In the genomic region with DNA sequence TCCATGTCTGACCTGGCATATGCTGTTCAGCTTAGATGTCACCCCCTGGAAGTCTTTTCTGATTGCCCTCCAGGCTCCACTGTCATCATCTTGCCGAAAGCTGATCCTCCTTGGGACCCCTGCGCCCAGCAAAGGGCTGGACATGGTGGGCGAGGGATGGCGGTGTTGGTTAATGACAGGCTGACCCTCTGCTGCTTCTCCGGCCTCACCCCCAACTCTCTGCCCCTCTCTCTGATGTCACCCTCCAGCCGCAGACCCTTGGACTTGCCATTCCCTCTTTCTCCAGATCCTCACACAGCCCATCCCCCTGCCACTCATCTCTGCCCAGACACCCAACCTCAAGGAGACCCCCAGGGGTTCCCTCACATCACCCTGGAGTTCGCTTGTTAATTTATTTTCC, we compare ENCODE assay signal across 10 cellular contexts. TPM values are rescaled to one million over a fixed set of nuclear protein-coding genes. Genes with fewer than 3 reads are reported as not detected.
DNase-seq lines count a peak whose midpoint lies in the region; TF ChIP-seq lines count a peak whose summit lies in the region.
"Had no signal": no experiment of that assay in that cellular context is flagged by ENCODE, and none has a peak within 500 bp of the region (broad histone marks: within the 10 kb centered on the region; RNA-seq: fewer than 3 reads in every experiment).

No MANE protein-coding gene starts in this region.

- WGBS in adipose tissue, 3 donors, result 92 to 97% (median 94%) methylated on average over 7 of the region's 7 CpGs
- WGBS in tibial nerve, 2 donors, result 77 to 82% methylated on average over 7 of the region's 7 CpGs

- peaks cover 10% of the 10 kb centered on the region for H3K36me3 Mint-ChIP-seq in activated naive CD4-positive, alpha-beta T cell treated with anti-CD3 and anti-CD28 coated beads for 36 hours (ENCODE audit: low read depth)

- no peaks in the 10 kb centered on the region for H3K9me3 Mint-ChIP-seq in activated naive CD4-positive, alpha-beta T cell treated with anti-CD3 and anti-CD28 coated beads for 36 hours

- no peaks in the 10 kb centered on the region for H3K9me3 ChIP-seq in muscle layer of colon (ENCODE audit: low read length)
- no peaks in the 10 kb centered on the region for H3K9me3 ChIP-seq in tibial nerve
- H3K9me3 ChIP-seq: BE2C had no signal

- peak overlapping the region; percentile 92 to 98 for H3K4me3 ChIP-seq in muscle layer of colon (ENCODE audit: low read depth in 1 of 2, low read length in 2 of 2)
- peak overlapping the region in 2 of 4 donors; percentile 58 to 81 for H3K4me3 ChIP-seq in tibial nerve

- H3K27me3 ChIP-seq in muscle layer of colon (ENCODE audit: control insufficient read depth in 1 of 2, insufficient read depth in 2 of 2, low read length in 2 of 2) (no peaks in the 10 kb centered on the region), tibial nerve (no peaks in the 10 kb centered on the region)
- H3K27me3 ChIP-seq: BE2C had no signal

- H3K4me3 Mint-ChIP-seq in activated naive CD4-positive, alpha-beta T cell treated with anti-CD3 and anti-CD28 coated beads for 36 hours, result peak overlapping the region; percentile 22

- peak overlapping the region; percentile 26 for H3K27ac Mint-ChIP-seq in activated naive CD4-positive, alpha-beta T cell treated with anti-CD3 and anti-CD28 coated beads for 36 hours

- no peak for DNase-seq in activated naive CD4-positive, alpha-beta T cell treated with anti-CD3 and anti-CD28 coated beads for 36 hours
- no peak for DNase-seq in activated naive CD4-positive, alpha-beta T cell (lab: John Stamatoyannopoulos, UW)
- DNase-seq in tibial nerve (ENCODE audit: low spot score in 2 of 2) (no peak), GM19238 (ENCODE audit: insufficient read length, low spot score) (no peak), HK-2 (ENCODE audit: unreplicated experiment) (no peak), activated gamma-delta T cell (lab: John Stamatoyannopoulos, UW) (no peak)
- DNase-seq: BE2C, GOT3 had no signal

- TF ChIP-seq EP300 in tibial nerve (IDR thresholded peaks at IDR 0.05), result no peak

- TF ChIP-seq POLR2A in tibial nerve (IDR thresholded peaks at IDR 0.05), result no peak

- H3K4me1 ChIP-seq in muscle layer of colon (ENCODE audit: insufficient read depth, low read length) (peaks cover 33% of the 10 kb centered on the region), tibial nerve (peaks cover 0 to 56% (median 47%) of the 10 kb centered on the region in 4 donors)
- H3K4me1 ChIP-seq: BE2C had no signal

- intact Hi-C loops in activated naive CD4-positive, alpha-beta T cell treated with anti-CD3 and anti-CD28 coated beads for 36 hours (cut with micrococcal nuclease), result no loop called here

- no peaks in the 10 kb centered on the region for H3K27me3 Mint-ChIP-seq in activated naive CD4-positive, alpha-beta T cell treated with anti-CD3 and anti-CD28 coated beads for 36 hours (ENCODE audit: low read depth)

- H3K4me1 Mint-ChIP-seq in activated naive CD4-positive, alpha-beta T cell treated with anti-CD3 and anti-CD28 coated beads for 36 hours (ENCODE audit: low read depth), result peaks cover 38% of the 10 kb centered on the region

- peaks cover 50% of the 10 kb centered on the region for H3K36me3 ChIP-seq in muscle layer of colon (ENCODE audit: insufficient read depth, low read length)
- peaks cover 2 to 41% (median 15%) of the 10 kb centered on the region in 3 donors for H3K36me3 ChIP-seq in tibial nerve

- peak overlapping the region; percentile 95 for H3K9ac ChIP-seq in muscle layer of colon (ENCODE audit: low read length)

- TF ChIP-seq CTCF in tibial nerve (IDR thresholded peaks at IDR 0.05), result no peak

- H3K27ac ChIP-seq in adipose tissue (ENCODE audit: low read depth, low read length) (peak overlapping the region; percentile 31), muscle layer of colon (ENCODE audit: low read depth, low read length) (peak overlapping the region; percentile 96), tibial nerve (peak overlapping the region; percentile 75 to 95 (median 94))

- CTCF ChIA-PET in activated naive CD4-positive, alpha-beta T cell treated with anti-CD3 and anti-CD28 coated beads for 36 hours (lab: Charles Lee), result interaction anchor here (0.6 to 3.4 kb wide), 4 partner anchors 10 to 570 kb away, joined by 4 to 46 read pairs (median 14); no protein-coding TSS in a partner anchor

RNA-seq across cellular contexts. Expression of a gene that starts 2.3 kb away (rescaled TPM):
- total RNA-seq in activated naive CD4-positive, alpha-beta T cell treated with anti-CD3 and anti-CD28 coated beads for 36 hours, result 10 to 100 TPM; 51.9 to 54.6 TPM
- 10 to 100 TPM in 2 of 3 donors, 1 to 10 TPM in 1; 9.7 to 70.4 (median 48.5) TPM for polyA plus RNA-seq in adipose tissue
- total RNA-seq in tibial nerve, result 100 to 1,000 TPM in 3 of 4 donors, 10 to 100 TPM in 1; 87.3 to 186 (median 110) TPM

RNA-seq across cellular contexts. Expression of a gene that starts 5.8 kb away (rescaled TPM):
- total RNA-seq in activated naive CD4-positive, alpha-beta T cell treated with anti-CD3 and anti-CD28 coated beads for 36 hours, result 10 to 100 TPM; 12.4 to 12.8 TPM
- 10 to 100 TPM; 52.2 to 74.9 (median 66.3) TPM for polyA plus RNA-seq in adipose tissue
- total RNA-seq in tibial nerve, result 10 to 100 TPM; 40.8 to 55.3 (median 44.6) TPM

RNA-seq across cellular contexts. Expression of a gene that starts 7.9 kb away (rescaled TPM):
- 10 to 100 TPM; 41.4 to 42.5 TPM for total RNA-seq in activated naive CD4-positive, alpha-beta T cell treated with anti-CD3 and anti-CD28 coated beads for 36 hours
- polyA plus RNA-seq in adipose tissue, result 10 to 100 TPM; 50.0 to 72.9 (median 58.8) TPM
- 10 to 100 TPM; 49.6 to 70.8 (median 56.5) TPM for total RNA-seq in tibial nerve

RNA-seq across cellular contexts. Expression of a gene that starts 17.5 kb away (rescaled TPM):
- under 1 TPM in 1 of 2 experiments, not detected in 1; 0.35 TPM for total RNA-seq in activated naive CD4-positive, alpha-beta T cell treated with anti-CD3 and anti-CD28 coated beads for 36 hours
- polyA plus RNA-seq in adipose tissue, result 1 to 10 TPM in 2 of 3 donors, under 1 TPM in 1; 0.20 to 4.4 (median 3.2) TPM
- 1 to 10 TPM in 2 of 4 donors, under 1 TPM in 1, not detected in 1; 0.63 to 3.3 (median 1.2) TPM for total RNA-seq in tibial nerve

RNA-seq across cellular contexts. Expression of a gene that starts 20.0 kb away (rescaled TPM):
- total RNA-seq in activated naive CD4-positive, alpha-beta T cell treated with anti-CD3 and anti-CD28 coated beads for 36 hours, result 10 to 100 TPM; 39.7 to 45.7 TPM
- 10 to 100 TPM; 44.3 to 69.5 (median 55.4) TPM for polyA plus RNA-seq in adipose tissue
- 100 to 1,000 TPM; 236 to 476 (median 386) TPM for total RNA-seq in tibial nerve

Comparison
In these comparisons a context has a peak if more than half of its experiments do, and no peak if none do; other contexts are left out.
1. H3K27ac ChIP-seq: peak in every context shown above with its lines; median percentile 96 in muscle layer of colon; 94 in tibial nerve; 31 in adipose tissue.